ENCODE assay signal across 8 cellular contexts in genomic region chr12:57611116-57611809, GRCh38. TPM values are rescaled to one million over a fixed set of nuclear protein-coding genes. Genes with fewer than 3 reads are reported as not detected.
A peak's percentile ranks its signal among the peaks of the same experiment; 100 is the strongest.
DNase-seq lines count a peak whose midpoint lies in the region; ATAC-seq and TF ChIP-seq lines count a peak whose summit lies in the region.

Gene ARHGEF25 (plus strand): TSS chr12:57611435. CDS start chr12:57611895, 460 bp downstream.

- H3K9me3 ChIP-seq in lung (ENCODE audit: control insufficient read depth in 2 of 2, insufficient read depth in 1 of 2, low read length in 1 of 2): no peaks in the 10 kb centered on the region

- ATAC-seq in lung (ENCODE audit: insufficient read depth, low FRiP score) (peak; percentile 37), HG02973 (IDR thresholded peaks at IDR 0.05; ENCODE audit: unreplicated experiment) (no peak)
- ATAC-seq in stimulated activated naive CD8-positive, alpha-beta T cell treated with anti-CD3 and anti-CD28 coated beads, Interleukin-15, Interleukin-2, amounts not matched to agents 100 U/mL and 50 U/mL, for 24 hours: peak; percentile 79

- H3K4me1 ChIP-seq in lung (ENCODE audit: control insufficient read depth in 2 of 2, insufficient read depth in 2 of 2, low read length in 2 of 2): peaks cover 3 to 5% of the 10 kb centered on the region in 2 donors

- TF ChIP-seq CTCF in AG10803 (conservative IDR thresholded peaks at IDR 0.05; ENCODE audit: low read length) (no peak), lung (IDR thresholded peaks at IDR 0.05; ENCODE audit: control extremely low read depth, extremely low read depth) (no peak)

- WGBS in lung, 2 donors: 2% methylated on average over 15 to 50 of the region's 50 CpGs

- no peaks in the 10 kb centered on the region for H3K27me3 ChIP-seq in lung (ENCODE audit: control insufficient read depth, insufficient read depth)

- DNase-seq in AG10803 (ENCODE audit: low read depth) (peak; percentile 48), GM19238 (ENCODE audit: insufficient read length, low spot score) (peak; percentile 73), NCI-H1105 treated with DMSO at 0.1 percent for 48 hours (lab: John Stamatoyannopoulos, UW) (peak; percentile 36), lung (ENCODE audit: low spot score) (peak; percentile 41)
- DNase-seq in activated CD4-positive, alpha-beta T cell treated with anti-CD3 and anti-CD28 coated beads for 48 hours: peak; percentile 65
- peak; percentile 24 for DNase-seq in effector CD4-positive, alpha-beta T cell
- peak; percentile 74 for DNase-seq in stimulated activated naive CD8-positive, alpha-beta T cell treated with anti-CD3 and anti-CD28 coated beads, Interleukin-15, Interleukin-2, amounts not matched to agents 100 U/mL and 50 U/mL, for 24 hours

- H3K4me3 ChIP-seq in AG10803 (ENCODE audit: low read length): peak within 1 kb of the TSS; percentile 69
- H3K4me3 ChIP-seq in lung: peak within 1 kb of the TSS; percentile 40

- H3K27ac ChIP-seq in lung (ENCODE audit: low read depth in 1 of 2, low read length in 1 of 2): peak within 1 kb of the TSS; percentile 67 to 73

- peaks cover 0 to 3% of the 10 kb centered on the region in 2 donors for H3K36me3 ChIP-seq in lung (ENCODE audit: control insufficient read depth in 2 of 2, insufficient read depth in 2 of 2, low read length in 2 of 2)

RNA-seq across cellular contexts. Expression of gene ARHGEF25, which starts in this region (rescaled TPM):
- 10 to 100 TPM; 12.3 to 23.0 TPM for total RNA-seq in lung
- 10 to 100 TPM in 1 of 2 donors, 1 to 10 TPM in 1; 7.8 to 10.4 TPM for polyA plus RNA-seq in lung

Comparison
In these comparisons a context has a peak if more than half of its experiments do, and no peak if none do; other contexts are left out.
1. DNase-seq: peak in every context shown above with its lines; median percentile 74 in stimulated activated naive CD8-positive, alpha-beta T cell treated with anti-CD3 and anti-CD28 coated beads, Interleukin-15, Interleukin-2, amounts not matched to agents 100 U/mL and 50 U/mL, for 24 hours; 73 in GM19238; 65 in activated CD4-positive, alpha-beta T cell treated with anti-CD3 and anti-CD28 coated beads for 48 hours; 48 in AG10803; 41 in lung; 36 in NCI-H1105 treated with DMSO at 0.1 percent for 48 hours; 24 in effector CD4-positive, alpha-beta T cell.